In the genomic region with DNA sequence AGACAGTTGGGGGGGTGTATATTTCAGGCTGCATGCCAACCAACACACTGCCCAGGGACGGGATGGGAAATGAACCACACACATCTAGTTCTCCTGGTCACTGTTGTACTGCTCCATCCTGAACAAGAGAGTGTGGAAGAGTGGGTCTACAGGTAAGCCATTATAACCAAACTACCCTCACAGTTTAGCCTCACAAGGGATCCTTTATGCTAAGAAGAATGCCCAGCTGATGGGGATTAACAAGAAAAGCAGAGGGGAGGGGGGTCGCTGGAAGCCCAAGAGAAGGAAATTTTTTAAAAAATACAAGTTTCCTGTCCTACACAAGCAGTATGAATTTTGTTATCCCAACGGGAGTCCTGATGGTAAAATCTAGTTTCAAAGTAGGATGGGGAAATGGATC, we compare ENCODE assay signal across 22 cellular contexts.
"Had no signal": no experiment of that assay in that cellular context is flagged by ENCODE, and none has a peak within 500 bp of the region (broad histone marks: within the 10 kb centered on the region; RNA-seq: fewer than 3 reads in every experiment).

No MANE protein-coding gene starts in this region.

- H3K27ac Mint-ChIP-seq: activated naive CD8-positive, alpha-beta T cell; activated T-helper 17 cell treated with anti-CD3 and anti-CD28 coated beads, Interleukin-2, amount 50 U/mL, for 72 hours; nephron progenitor cell; stimulated activated memory B cell treated with anti-CD40 and anti-IgM and Interleukin-4, amounts not matched to agents 10 μg/mL and 1 μg/mL and 100 μg/mL, for 72 hours; T-cell; T-helper 2 cell treated with Interferon-gamma antibody and Interleukin-4, amounts not matched to agents 5 μg/mL and 100 μg/mL, for 36 hours had no signal

- DNase-seq: activated CD4-positive, alpha-beta T cell treated with anti-CD3 and anti-CD28 coated beads for 1 hour; activated CD4-positive, alpha-beta T cell treated with anti-CD3 and anti-CD28 coated beads, Interleukin-2, amount 50 U/mL, for 4 hours; activated CD8-positive, alpha-beta memory T cell treated with anti-CD3 and anti-CD28 coated beads for 24 hours; activated CD8-positive, alpha-beta memory T cell treated with anti-CD3 and anti-CD28 coated beads, Interleukin-2, amount 50 U/mL, for 4 hours; activated naive CD4-positive, alpha-beta T cell; activated T-cell treated with anti-CD3 and anti-CD28 coated beads, Interleukin-2, amount 50 U/mL, for 24 hours; amniotic stem cell; foreskin fibroblast; heart right ventricle; islet precursor cell; left cardiac atrium; nephron progenitor cell; nucleus accumbens; right lobe of liver; stimulated activated CD4-positive, alpha-beta T cell treated with anti-CD3 and anti-CD28 coated beads, Interleukin-2, amount 100 ng/mL, for 24 hours; upper lobe of left lung had no signal

- H3K9me3 ChIP-seq: heart right ventricle, right lobe of liver, upper lobe of left lung had no signal

- H3K36me3 Mint-ChIP-seq: activated naive CD8-positive, alpha-beta T cell; stimulated activated memory B cell treated with anti-CD40 and anti-IgM and Interleukin-4, amounts not matched to agents 10 μg/mL and 1 μg/mL and 100 μg/mL, for 72 hours; T-cell had no signal

- H3K27me3 ChIP-seq: heart right ventricle, right lobe of liver, upper lobe of left lung had no signal

- H3K27me3 Mint-ChIP-seq: activated naive CD8-positive, alpha-beta T cell; activated T-helper 17 cell treated with anti-CD3 and anti-CD28 coated beads, Interleukin-2, amount 50 U/mL, for 72 hours; T-cell had no signal

- H3K4me3 Mint-ChIP-seq: activated T-cell treated with anti-CD3 and anti-CD28 coated beads, Interleukin-2, amount 50 U/mL, for 24 hours; activated T-helper 17 cell treated with anti-CD3 and anti-CD28 coated beads, Interleukin-2, amount 50 U/mL, for 72 hours; nephron progenitor cell; stimulated activated memory B cell treated with anti-CD40 and anti-IgM and Interleukin-4, amounts not matched to agents 10 μg/mL and 1 μg/mL and 100 μg/mL, for 72 hours; T-cell; T-helper 2 cell treated with Interferon-gamma antibody and Interleukin-4, amounts not matched to agents 5 μg/mL and 100 μg/mL, for 36 hours had no signal

- H3K9me3 Mint-ChIP-seq: activated T-cell treated with anti-CD3 and anti-CD28 coated beads, Interleukin-2, amount 50 U/mL, for 24 hours; activated T-helper 17 cell treated with anti-CD3 and anti-CD28 coated beads, Interleukin-2, amount 50 U/mL, for 72 hours; nephron progenitor cell; stimulated activated memory B cell treated with anti-CD40 and anti-IgM and Interleukin-4, amounts not matched to agents 10 μg/mL and 1 μg/mL and 100 μg/mL, for 72 hours had no signal

- H3K36me3 ChIP-seq: heart right ventricle, right lobe of liver, upper lobe of left lung had no signal

- H3K27ac ChIP-seq: coronary artery, heart right ventricle, right lobe of liver, upper lobe of left lung had no signal

- ATAC-seq: activated T-helper 17 cell treated with anti-CD3 and anti-CD28 coated beads, Interleukin-2, amount 50 U/mL, for 72 hours; heart right ventricle; stimulated activated memory B cell treated with anti-CD40 and anti-IgM and Interleukin-4, amounts not matched to agents 10 μg/mL and 1 μg/mL and 100 μg/mL, for 72 hours had no signal

- H3K4me3 ChIP-seq: coronary artery, heart right ventricle, right lobe of liver, upper lobe of left lung had no signal
